In the genomic region with DNA sequence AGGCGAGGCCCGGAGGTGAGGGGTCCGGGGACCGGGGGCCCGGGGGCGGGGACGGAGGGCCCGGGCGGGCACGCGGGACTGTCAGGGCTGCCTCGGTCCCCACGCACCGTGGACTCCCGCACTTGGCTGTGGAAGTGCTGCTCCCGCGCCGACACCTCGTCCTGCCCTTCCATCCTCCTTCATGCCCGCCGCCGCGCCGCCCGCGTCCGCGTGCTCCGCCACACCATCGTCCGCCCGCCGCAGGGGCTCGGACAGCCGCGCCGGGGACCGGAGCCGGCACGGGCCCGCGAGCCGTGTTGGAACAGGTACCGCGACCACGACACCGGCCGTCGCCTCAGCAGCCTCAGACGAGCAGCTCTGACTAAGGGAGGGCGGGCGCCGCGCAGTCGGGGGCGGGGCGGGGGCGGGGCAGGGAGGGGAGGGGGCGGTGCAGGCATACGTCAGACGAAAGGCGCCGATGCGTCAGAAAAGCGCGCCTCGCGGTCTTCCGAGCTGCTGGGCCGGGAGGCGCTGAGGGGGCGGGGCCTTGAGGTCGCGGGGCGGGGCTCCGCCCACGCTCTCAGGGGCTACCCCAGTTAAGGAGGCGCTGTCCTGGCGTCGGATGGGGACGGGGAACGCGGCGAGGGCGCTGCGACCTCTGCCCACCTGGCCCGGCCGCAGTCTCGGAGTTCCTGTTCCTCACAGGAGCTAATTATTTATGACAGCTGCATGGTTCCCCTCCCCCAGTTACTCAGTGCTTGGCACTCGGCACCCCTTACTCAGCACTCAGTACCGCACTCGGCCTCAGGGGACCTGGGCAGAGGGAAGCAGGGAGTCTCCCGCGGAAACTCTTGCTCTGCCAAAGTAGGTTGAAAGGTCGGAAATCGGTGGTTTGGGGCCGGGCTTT, we compare ENCODE assay signal across 8 cellular contexts. TPM values are rescaled to one million over a fixed set of nuclear protein-coding genes. Genes with fewer than 3 reads are reported as not detected.
DNase-seq lines count a peak whose midpoint lies in the region; ATAC-seq and TF ChIP-seq lines count a peak whose summit lies in the region.

TSS of gene LMBR1 (minus strand) at position 363 of the 886 bp plus-strand sequence. CDS start at position 173, 190 bp downstream.

- peaks cover 7% of the 10 kb centered on the region for H3K36me3 Mint-ChIP-seq in activated CD4-positive, alpha-beta T cell treated with anti-CD3 and anti-CD28 coated beads, Interleukin-2, amount 10 ng/mL, durations not matched to agents 24 days and 14 days (ENCODE audit: low read depth)

- H3K4me3 Mint-ChIP-seq in activated CD4-positive, alpha-beta T cell treated with anti-CD3 and anti-CD28 coated beads, Interleukin-2, amount 10 ng/mL, durations not matched to agents 24 days and 14 days = peak within 1 kb of the TSS; percentile 94

- H3K4me1 ChIP-seq in BLaER1 = peaks cover 54% of the 10 kb centered on the region

- H3K27ac Mint-ChIP-seq in activated CD4-positive, alpha-beta T cell treated with anti-CD3 and anti-CD28 coated beads, Interleukin-2, amount 10 ng/mL, durations not matched to agents 24 days and 14 days = peak within 1 kb of the TSS; percentile 94

- no peaks in the 10 kb centered on the region for H3K9me3 Mint-ChIP-seq in activated CD4-positive, alpha-beta T cell treated with anti-CD3 and anti-CD28 coated beads, Interleukin-2, amount 10 ng/mL, durations not matched to agents 24 days and 14 days

- H3K27me3 Mint-ChIP-seq in activated CD4-positive, alpha-beta T cell treated with anti-CD3 and anti-CD28 coated beads, Interleukin-2, amount 10 ng/mL, durations not matched to agents 24 days and 14 days = no peaks in the 10 kb centered on the region

- DNase-seq in GM19240 (ENCODE audit: insufficient read length, low spot score) (peak; percentile 81), NCI-H526 (lab: John Stamatoyannopoulos, UW) (peak; percentile 85 to 98), coronary artery (ENCODE audit: low spot score) (peak; percentile 96), left kidney (ENCODE audit: low read depth, low spot score) (peak; percentile 96)
- peak; percentile 97 for DNase-seq in activated CD4-positive, alpha-beta T cell treated with anti-CD3 and anti-CD28 coated beads, Interleukin-2, amount 10 ng/mL, durations not matched to agents 24 days and 14 days
- peak; percentile 94 for DNase-seq in stimulated activated CD4-positive, alpha-beta T cell treated with anti-CD3 and anti-CD28 coated beads, Interleukin-2, amount 100 ng/mL, for 24 hours

- H3K27ac ChIP-seq in BLaER1 (peak within 1 kb of the TSS; percentile 80), coronary artery (peak within 1 kb of the TSS; percentile 84 to 97)

- no peaks in the 10 kb centered on the region for H3K27me3 ChIP-seq in BLaER1

- H3K36me3 ChIP-seq in BLaER1 = peaks cover 12% of the 10 kb centered on the region; the same call in 1 of the 2 replicates

- peak within 1 kb of the TSS; percentile 87 for H3K4me3 ChIP-seq in BLaER1
- H3K4me3 ChIP-seq in coronary artery = peak within 1 kb of the TSS; percentile 100

- H3K4me2 ChIP-seq in BLaER1 = peak within 1 kb of the TSS; percentile 97

- H3K9me3 ChIP-seq in BLaER1 = no peaks in the 10 kb centered on the region

- TF ChIP-seq CTCF in coronary artery (IDR thresholded peaks at IDR 0.05) = peak; percentile 42

- H4K20me1 ChIP-seq in BLaER1 = peaks cover 39% of the 10 kb centered on the region

- H3K4me1 Mint-ChIP-seq in activated CD4-positive, alpha-beta T cell treated with anti-CD3 and anti-CD28 coated beads, Interleukin-2, amount 10 ng/mL, durations not matched to agents 24 days and 14 days = peaks cover 36% of the 10 kb centered on the region

- H3K9ac ChIP-seq in BLaER1 = peak within 1 kb of the TSS; percentile 83

- intact Hi-C loops in activated CD4-positive, alpha-beta T cell treated with anti-CD3 and anti-CD28 coated beads, Interleukin-2, amount 10 ng/mL, durations not matched to agents 24 days and 14 days (cut with micrococcal nuclease) = loop anchor here (1.0 to 10.0 kb wide), 10 partner anchors 30 to 1688 kb away; partner anchors contain the start of genes DNAJB6, NOM1, RNF32 and UBE3C

- peak; percentile 69 for ATAC-seq in HG03460 (IDR thresholded peaks at IDR 0.05; ENCODE audit: unreplicated experiment)

RNA-seq across cellular contexts. Expression of gene LMBR1, which starts in this region (rescaled TPM):
- total RNA-seq in activated CD4-positive, alpha-beta T cell treated with anti-CD3 and anti-CD28 coated beads, Interleukin-2, amount 10 ng/mL, durations not matched to agents 24 days and 14 days = 57.0 and 63.6 TPM in 2 replicates

Comparison
In these comparisons a context has a peak if more than half of its experiments do, and no peak if none do; other contexts are left out.
1. Peak in every context shown above with its lines: DNase-seq, ATAC-seq, H3K4me3 ChIP-seq and H3K27ac ChIP-seq.